ENCODE assay signal across 8 cellular contexts in the genomic region with DNA sequence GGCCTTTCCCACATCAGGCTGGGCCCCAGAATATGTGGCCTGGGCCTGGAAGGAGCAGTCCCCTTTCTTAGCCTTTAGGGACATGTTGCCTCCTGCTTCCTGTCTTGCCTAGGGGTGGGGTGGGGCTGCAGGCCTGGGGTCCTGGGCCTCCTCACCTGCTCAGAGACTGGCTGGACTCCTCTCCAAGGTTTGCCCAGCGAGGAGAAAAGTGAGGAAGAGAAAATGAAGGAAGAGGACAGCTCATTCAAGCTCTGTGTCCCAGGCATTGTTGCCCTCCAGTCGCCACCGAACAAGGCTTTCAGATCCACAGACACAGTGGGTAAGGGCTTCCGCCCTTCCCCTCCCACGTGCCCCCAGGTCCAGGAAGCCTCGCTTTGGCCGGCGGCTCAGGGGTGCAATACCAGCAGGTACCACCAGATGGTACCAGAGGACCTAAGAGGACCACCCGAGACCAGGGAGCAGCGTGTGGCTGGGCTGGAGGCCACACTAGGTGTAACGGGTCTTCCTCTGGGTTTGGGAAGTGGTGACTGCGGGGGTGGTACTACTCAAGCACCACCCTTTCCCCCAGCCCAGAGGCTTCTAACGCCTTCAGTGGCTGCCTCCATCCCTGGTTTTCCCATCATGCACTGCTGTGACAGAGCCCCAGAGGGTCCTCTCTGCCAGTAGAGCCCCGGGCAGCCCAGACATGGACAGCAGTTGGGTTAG. TPM values are rescaled to one million over a fixed set of nuclear protein-coding genes. Genes with fewer than 3 reads are reported as not detected.
A peak's percentile ranks its signal among the peaks of the same experiment; 100 is the strongest.
DNase-seq lines count a peak whose midpoint lies in the region; ATAC-seq and TF ChIP-seq lines count a peak whose summit lies in the region.

No MANE protein-coding gene starts in this region.

- peaks cover 11% of the 10 kb centered on the region for H3K4me1 Mint-ChIP-seq in GM23338
- peaks cover 24% of the 10 kb centered on the region for H3K4me1 Mint-ChIP-seq in activated naive CD8-positive, alpha-beta T cell treated with anti-CD3 and anti-CD28 coated beads, Interleukin-2, amount 50 U/mL, for 24 hours

- 10 to 13% methylated on average over 14 of the region's 14 CpGs for WGBS in heart right ventricle, 2 donors

- H3K36me3 ChIP-seq in GM23338 (ENCODE audit: insufficient read depth) (no peaks in the 10 kb centered on the region), heart right ventricle (no peaks in the 10 kb centered on the region)

- no peaks in the 10 kb centered on the region for H3K9me3 Mint-ChIP-seq in GM23338
- H3K9me3 Mint-ChIP-seq in activated naive CD8-positive, alpha-beta T cell treated with anti-CD3 and anti-CD28 coated beads, Interleukin-2, amount 50 U/mL, for 24 hours: no peaks in the 10 kb centered on the region

- no peak overlapping the region for H3K27ac ChIP-seq in GM23338 (ENCODE audit: low read depth)
- peak overlapping the region in 8 of 10 donors; percentile 2 to 58 (median 30) for H3K27ac ChIP-seq in heart right ventricle

- H3K4me3 Mint-ChIP-seq in GM23338: no peak overlapping the region
- peak overlapping the region; percentile 70 for H3K4me3 Mint-ChIP-seq in activated naive CD8-positive, alpha-beta T cell treated with anti-CD3 and anti-CD28 coated beads, Interleukin-2, amount 50 U/mL, for 24 hours

- no peaks in the 10 kb centered on the region for H3K79me2 ChIP-seq in GM23338 (replicated peaks; ENCODE audit: insufficient read depth)

- H3K27me3 ChIP-seq in GM23338 (ENCODE audit: insufficient read depth): no peaks in the 10 kb centered on the region
- no peaks in the 10 kb centered on the region for H3K27me3 ChIP-seq in heart right ventricle

- peak; percentile 53 for DNase-seq in DMS153 (lab: John Stamatoyannopoulos, UW)
- DNase-seq in GM23338 (ENCODE audit: low spot score): peak; percentile 87
- DNase-seq in NCI-H1092 (lab: John Stamatoyannopoulos, UW): peak; percentile 47
- peak; percentile 62 to 88 (median 81) for DNase-seq in T-helper 1 cell
- peak; percentile 91 for DNase-seq in activated naive CD8-positive, alpha-beta T cell treated with anti-CD3 and anti-CD28 coated beads, Interleukin-2, amount 50 U/mL, for 24 hours
- DNase-seq in heart right ventricle: peak; percentile 83 to 84
- DNase-seq in retinal pigment epithelial cell (ENCODE audit: low read depth): no peak

- no peak overlapping the region for H3K4me3 ChIP-seq in GM23338
- peak overlapping the region in 4 of 10 donors; percentile 8 to 23 (median 16) for H3K4me3 ChIP-seq in heart right ventricle
- H3K4me3 ChIP-seq in retinal pigment epithelial cell (ENCODE audit: low read length): peak overlapping the region; percentile 33

- H3K9me3 ChIP-seq in heart right ventricle: no peaks in the 10 kb centered on the region

- H4K20me1 ChIP-seq in GM23338 (replicated peaks; ENCODE audit: insufficient read depth): no peaks in the 10 kb centered on the region

- H3K27ac Mint-ChIP-seq in GM23338: no peak overlapping the region
- peak overlapping the region; percentile 90 for H3K27ac Mint-ChIP-seq in activated naive CD8-positive, alpha-beta T cell treated with anti-CD3 and anti-CD28 coated beads, Interleukin-2, amount 50 U/mL, for 24 hours

- ATAC-seq in GM23338 (peak; percentile 66), heart right ventricle (peak; percentile 59 to 73 (median 68)), GM21526 (IDR thresholded peaks at IDR 0.05; ENCODE audit: low FRiP score, unreplicated experiment) (no peak)
- ATAC-seq in activated naive CD8-positive, alpha-beta T cell treated with anti-CD3 and anti-CD28 coated beads, Interleukin-2, amount 50 U/mL, for 24 hours: peak; percentile 84

- intact Hi-C loops in heart right ventricle (cut with DNase I): loop anchor here (1.0 to 10.0 kb wide), 16 partner anchors 37 to 569 kb away; a partner anchor contains a TSS

- peaks cover 8% of the 10 kb centered on the region for H3K27me3 Mint-ChIP-seq in GM23338 (ENCODE audit: insufficient read depth, low read depth, poor library complexity)
- H3K27me3 Mint-ChIP-seq in activated naive CD8-positive, alpha-beta T cell treated with anti-CD3 and anti-CD28 coated beads, Interleukin-2, amount 50 U/mL, for 24 hours: no peaks in the 10 kb centered on the region

- H3K36me3 Mint-ChIP-seq in GM23338 (ENCODE audit: low read depth): no peaks in the 10 kb centered on the region
- H3K36me3 Mint-ChIP-seq in activated naive CD8-positive, alpha-beta T cell treated with anti-CD3 and anti-CD28 coated beads, Interleukin-2, amount 50 U/mL, for 24 hours (ENCODE audit: low read depth): no peaks in the 10 kb centered on the region

- peak; percentile 82 to 98 for TF ChIP-seq CTCF in GM23338 (conservative IDR thresholded peaks at IDR 0.05; ENCODE audit: low read depth in 2 of 2)
- TF ChIP-seq CTCF in heart right ventricle (IDR thresholded peaks at IDR 0.05): peak; percentile 96 to 100 (median 99)
- peak; percentile 95 for TF ChIP-seq CTCF in retinal pigment epithelial cell (conservative IDR thresholded peaks at IDR 0.05; ENCODE audit: low read depth, low read length)

- H3K9me2 ChIP-seq in GM23338 (ENCODE audit: insufficient read depth): no peaks in the 10 kb centered on the region

- no peaks in the 10 kb centered on the region for H3F3A ChIP-seq in GM23338 (replicated peaks; ENCODE audit: low read depth)

- H3K4me1 ChIP-seq in GM23338 (ENCODE audit: insufficient read depth) (peaks cover 7% of the 10 kb centered on the region; the same call in 1 of the 2 replicates), heart right ventricle (peaks cover 12 to 40% (median 31%) of the 10 kb centered on the region in 9 donors)

- peak overlapping the region; percentile 57; the same call in 1 of the 2 replicates for H3K4me2 ChIP-seq in GM23338

- peak overlapping the region; percentile 80 for H2AFZ ChIP-seq in GM23338

TF ChIP-seq in GM23338, 12 proteins besides CTCF, POLR2A, EP300 and RAD21:
- TF ChIP-seq, protein P1, sequence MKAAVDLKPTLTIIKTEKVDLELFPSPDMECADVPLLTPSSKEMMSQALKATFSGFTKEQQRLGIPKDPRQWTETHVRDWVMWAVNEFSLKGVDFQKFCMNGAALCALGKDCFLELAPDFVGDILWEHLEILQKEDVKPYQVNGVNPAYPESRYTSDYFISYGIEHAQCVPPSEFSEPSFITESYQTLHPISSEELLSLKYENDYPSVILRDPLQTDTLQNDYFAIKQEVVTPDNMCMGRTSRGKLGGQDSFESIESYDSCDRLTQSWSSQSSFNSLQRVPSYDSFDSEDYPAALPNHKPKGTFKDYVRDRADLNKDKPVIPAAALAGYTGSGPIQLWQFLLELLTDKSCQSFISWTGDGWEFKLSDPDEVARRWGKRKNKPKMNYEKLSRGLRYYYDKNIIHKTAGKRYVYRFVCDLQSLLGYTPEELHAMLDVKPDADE (IDR thresholded peaks at IDR 0.05): no peak
- TF ChIP-seq CREB1 (CRISPR knock-in tag; IDR thresholded peaks at IDR 0.05; ENCODE audit: low read depth): 0 out of 2 replicates have a peak, but pooled peaks have one; percentile 8

RNA-seq across cellular contexts. Expression of a gene that starts 5.5 kb away (rescaled TPM):
- total RNA-seq in GM23338 (2014; rRNA removed; shearing (Covaris generic)): 45.0 and 50.7 TPM in 2 replicates
- polyA plus RNA-seq in GM23338 (2016; fragmentation: Nextera tagmentation; extraction: Ambion mirVana): 21.9 and 22.2 TPM in 2 replicates
- 10 to 100 TPM; 16.0 to 26.4 (median 18.7) TPM for total RNA-seq in heart right ventricle
- polyA plus RNA-seq in heart right ventricle: 10 to 100 TPM; 12.6 to 37.6 TPM

RNA-seq across cellular contexts. Expression of a gene that starts 35.6 kb away (rescaled TPM):
- 29.8 and 31.9 TPM in 2 replicates for total RNA-seq in GM23338 (2014; rRNA removed; shearing (Covaris generic))
- 7.1 and 7.3 TPM in 2 replicates for polyA plus RNA-seq in GM23338 (2016; fragmentation: Nextera tagmentation; extraction: Ambion mirVana)
- total RNA-seq in heart right ventricle: 10 to 100 TPM in 1 of 10 donors, 1 to 10 TPM in 9; 3.2 to 16.7 (median 5.5) TPM
- polyA plus RNA-seq in heart right ventricle: 10 to 100 TPM in 1 of 2 donors, 1 to 10 TPM in 1; 7.8 to 12.6 TPM
